8 cellular contexts compared by ENCODE assay signal in genomic region chr6:26272171-26272631, GRCh38.
DNase-seq lines count a peak whose midpoint lies in the region; ATAC-seq, FAIRE-seq and TF ChIP-seq lines count a peak whose summit lies in the region.

No MANE protein-coding gene starts in this region.

- ATAC-seq in HG02610 (IDR thresholded peaks at IDR 0.05; ENCODE audit: unreplicated experiment) (peak; percentile 15), GM12878 (peak; percentile 38)

- POLR2A ChIA-PET in GM12878 (lab: Charles Lee), result interaction anchor here (0.6 to 7.0 kb wide), 25 partner anchors 10 to 1624 kb away, joined by 3 to 86 read pairs (median 8); a partner anchor contains a TSS

- in situ Hi-C loops in GM12878 (cut with MboI), result loop anchor here (5.0 kb wide), 1 partner anchor 860 kb away; a partner anchor contains a TSS

- H3K4me1 ChIP-seq in GM12878 (ENCODE audit: control insufficient read depth, insufficient read depth, low read length), result peaks cover 3% of the 10 kb centered on the region

- peak overlapping the region; percentile 65 for H3K4me3 ChIP-seq in GM08714 (ENCODE audit: low read length)
- H3K4me3 ChIP-seq in GM12878, result peak overlapping the region; percentile 72
- peak overlapping the region; percentile 74 for H3K4me3 ChIP-seq in kidney epithelial cell (ENCODE audit: low read depth, low read length)

- H3K36me3 ChIP-seq in GM12878 (ENCODE audit: control insufficient read depth in 2 of 2, insufficient read depth in 2 of 2, low read length in 1 of 2) (no peaks in the 10 kb centered on the region), kidney epithelial cell (ENCODE audit: control insufficient read depth, insufficient read depth, low read length) (no peaks in the 10 kb centered on the region)

- DNase-seq in RPMI8226, result peak; percentile 67
- no peak for DNase-seq in GM12878 (ENCODE audit: low read depth, low spot score)
- DNase-seq in kidney epithelial cell (ENCODE audit: low read depth), result no peak
- peak; percentile 70 for DNase-seq in stimulated activated CD8-positive, alpha-beta memory T cell treated with anti-CD3 and anti-CD28 coated beads, Interleukin-4, amount 100 ng/mL, for 48 hours
- DNase-seq in inferior parietal cortex (ENCODE audit: extremely low spot score), result no peak
- no peak for DNase-seq in SW 1271 (lab: John Stamatoyannopoulos, UW)

- RAD21 ChIA-PET in GM12878 (lab: Charles Lee; ENCODE audit: unreplicated experiment), result interaction anchor here (0.8 to 5.3 kb wide), 16 partner anchors 9 to 202 kb away, joined by 3 to 43 read pairs (median 6); a partner anchor contains a TSS

- peak overlapping the region; percentile 66 for H2AFZ ChIP-seq in GM12878 (ENCODE audit: control insufficient read depth, low read depth, low read length)

- H3K27me3 ChIP-seq in GM12878 (replicated peaks in 1 of 2; ENCODE audit: control insufficient read depth in 2 of 2, insufficient read depth in 2 of 2, low read length in 1 of 2) (no peaks in the 10 kb centered on the region), kidney epithelial cell (ENCODE audit: control insufficient read depth, insufficient read depth, low read length) (no peaks in the 10 kb centered on the region)

- SMC1A ChIA-PET in GM12878 (lab: Charles Lee; ENCODE audit: uncharacterized antibody, unreplicated experiment), result interaction anchor here (0.6 to 6.1 kb wide), 11 partner anchors 9 to 873 kb away, joined by 3 to 49 read pairs (median 5); a partner anchor contains a TSS

- H3K9me3 ChIP-seq in GM12878 (replicated peaks; ENCODE audit: control insufficient read depth, insufficient read depth, low read length), result no peaks in the 10 kb centered on the region

- no peak; the same call in 1 of the 2 replicates for TF ChIP-seq POLR2A in GM12878 (IDR thresholded peaks at IDR 0.05; ENCODE audit: low read depth, low read length)

- no peak for TF ChIP-seq RAD21 in GM12878 (IDR thresholded peaks at IDR 0.05; ENCODE audit: insufficient read depth, low read depth, low read length)

- no peaks in the 10 kb centered on the region for H4K20me1 ChIP-seq in GM12878 (ENCODE audit: control insufficient read depth, insufficient read depth)

- peak overlapping the region; percentile 90 for H3K9ac ChIP-seq in GM12878 (ENCODE audit: control insufficient read depth, insufficient read depth, low read length)

- CTCF ChIA-PET in GM12878 (lab: Yijun Ruan, JAX), result interaction anchor here (0.7 to 10.7 kb wide), 10 partner anchors 13 to 873 kb away, joined by 3 to 131 read pairs (median 6); a partner anchor contains a TSS

- FAIRE-seq in GM12878 (lab: Jason Lieb, UNC), result no peak

- TF ChIP-seq CTCF in GM12878 (IDR thresholded peaks at IDR 0.05 in 2 of 3, conservative IDR thresholded peaks at IDR 0.05 in 1 of 3; ENCODE audit: control insufficient read depth in 2 of 3, extremely low read depth in 1 of 3, insufficient read depth in 1 of 3, low read depth in 3 of 3, low read length in 3 of 3), result no peak
- TF ChIP-seq CTCF in kidney epithelial cell (IDR thresholded peaks at IDR 0.05; ENCODE audit: insufficient read depth, low read length, poor library complexity, severe bottlenecking), result no peak

- peak overlapping the region; percentile 96 for H3K27ac ChIP-seq in GM12878 (ENCODE audit: control insufficient read depth, insufficient read depth)

- intact Hi-C loops in GM12878 (cut with micrococcal nuclease; ENCODE audit: unreplicated experiment), result loop anchor here (1.0 to 10.0 kb wide), 10 partner anchors 13 to 1621 kb away; a partner anchor contains a TSS

- peaks cover 3% of the 10 kb centered on the region for H3K79me2 ChIP-seq in GM12878 (ENCODE audit: control insufficient read depth, insufficient read depth, low read length)

- TF ChIP-seq EP300 in GM12878 (IDR thresholded peaks at IDR 0.05; ENCODE audit: borderline replicate concordance in 1 of 2, control insufficient read depth in 1 of 2, low read depth in 2 of 2, low read length in 2 of 2), result no peak

- H3K4me2 ChIP-seq in GM12878 (ENCODE audit: control insufficient read depth, insufficient read depth), result peak overlapping the region; percentile 70

- no TSS peak for BruUV-seq in GM12878 (replicated peaks; lab: Mats Ljungman, UMichigan)

- under 1% methylated on average over 19 of the region's 31 CpGs for WGBS in GM12878 (ENCODE audit: insufficient coverage, insufficient replicate concordance, low lambda C conversion rate, missing lambda C conversion rate)

TF ChIP-seq in GM12878, 131 proteins besides CTCF, POLR2A, EP300 and RAD21 (continues in another document):
- TF ChIP-seq NKRF (conservative IDR thresholded peaks at IDR 0.05) (peak; percentile 71; the same call in 1 of the 2 replicates), SMARCA5 (IDR thresholded peaks at IDR 0.05) (peak; percentile 25; the same call in 1 of the 2 replicates), MLLT1 (IDR thresholded peaks at IDR 0.05) (no peak), JUND (IDR thresholded peaks at IDR 0.05; ENCODE audit: low read depth, low read length) (no peak), IKZF1 (conservative IDR thresholded peaks at IDR 0.05) (peak; percentile 32), REST (IDR thresholded peaks at IDR 0.05; ENCODE audit: low read depth, low read length) (no peak), BMI1 (IDR thresholded peaks at IDR 0.05; ENCODE audit: borderline replicate concordance) (no peak), KAT2A (conservative IDR thresholded peaks at IDR 0.05; ENCODE audit: control insufficient read depth, low read depth, low read length) (no peak), IKZF2 (IDR thresholded peaks at IDR 0.05) (peak in 1 of 2 experiments; percentile 29; a peak in 1 of 4 replicates), SMAD5 (IDR thresholded peaks at IDR 0.05; ENCODE audit: low read depth) (no peak), ZNF24 (IDR thresholded peaks at IDR 0.05) (no peak), WRNIP1 (IDR thresholded peaks at IDR 0.05; ENCODE audit: borderline replicate concordance, low read depth, low read length) (no peak), CHD1 (IDR thresholded peaks at IDR 0.05; ENCODE audit: low read depth, low read length) (0 out of 2 replicates have a peak, but pooled peaks have one; percentile 63), LARP7 (IDR thresholded peaks at IDR 0.05) (peak; percentile 49; the same call in 1 of the 2 replicates), ATF7 (IDR thresholded peaks at IDR 0.05; ENCODE audit: low read depth) (no peak)

Comparison
In these comparisons a context has a peak if more than half of its experiments do, and no peak if none do; other contexts are left out.
1. DNase-seq: peak in RPMI8226 (single experiment) and stimulated activated CD8-positive, alpha-beta memory T cell treated with anti-CD3 and anti-CD28 coated beads, Interleukin-4, amount 100 ng/mL, for 48 hours (single experiment); none in GM12878 (single experiment), kidney epithelial cell (single experiment), inferior parietal cortex (single experiment) and SW 1271 (0 of 2).
2. Peak in every context shown above with its lines, with median percentiles within 50 percentile points of each other: H3K4me3 ChIP-seq.